In genomic region chr14:103141117-103141796, GRCh38 we compare ENCODE assay signal across 8 cellular contexts. TPM values are rescaled to one million over a fixed set of nuclear protein-coding genes. Genes with fewer than 3 reads are reported as not detected.
DNase-seq lines count a peak whose midpoint lies in the region; ATAC-seq and TF ChIP-seq lines count a peak whose summit lies in the region.

No MANE protein-coding gene starts in this region.

- H3K27me3 ChIP-seq in naive thymus-derived CD4-positive, alpha-beta T cell (ENCODE audit: control insufficient read depth in 2 of 2, insufficient read depth in 2 of 2, low read length in 2 of 2), result no peaks in the 10 kb centered on the region
- H3K27me3 ChIP-seq in CD4-positive, alpha-beta T cell (ENCODE audit: control insufficient read depth, insufficient read depth, low read length), result peaks cover 23% of the 10 kb centered on the region

- in situ Hi-C loops in T47D (cut with HindIII; ENCODE audit: low pct_unique_long_range_greater_than_20kb, low sequenced_read_pairs), result no loop called here

- no peak overlapping the region for H3K27ac Mint-ChIP-seq in activated naive CD4-positive, alpha-beta T cell treated with anti-CD3 and anti-CD28 coated beads for 36 hours
- H3K27ac Mint-ChIP-seq in naive thymus-derived CD4-positive, alpha-beta T cell, result no peak overlapping the region
- no peak overlapping the region for H3K27ac Mint-ChIP-seq in CD4-positive, alpha-beta T cell

- no peaks in the 10 kb centered on the region for H3K4me1 ChIP-seq in naive thymus-derived CD4-positive, alpha-beta T cell (ENCODE audit: control insufficient read depth in 2 of 2, insufficient read depth in 2 of 2, low read length in 2 of 2)

- POLR2A ChIA-PET in naive thymus-derived CD4-positive, alpha-beta T cell (lab: Charles Lee), result no interaction called here
- POLR2A ChIA-PET in CD4-positive, alpha-beta T cell (lab: Charles Lee), result no interaction called here

- H3K4me3 ChIP-seq in naive thymus-derived CD4-positive, alpha-beta T cell (ENCODE audit: low read length), result no peak overlapping the region

- no peak for TF ChIP-seq CTCF in CD4-positive, alpha-beta T cell (IDR thresholded peaks at IDR 0.05)

- no peak overlapping the region for H3K4me3 Mint-ChIP-seq in activated naive CD4-positive, alpha-beta T cell treated with anti-CD3 and anti-CD28 coated beads for 36 hours
- H3K4me3 Mint-ChIP-seq in naive thymus-derived CD4-positive, alpha-beta T cell, result peak overlapping the region in 2 of 10 donors; percentile 7 to 23
- no peak overlapping the region for H3K4me3 Mint-ChIP-seq in CD4-positive, alpha-beta T cell

- H3K4me1 Mint-ChIP-seq in activated naive CD4-positive, alpha-beta T cell treated with anti-CD3 and anti-CD28 coated beads for 36 hours (ENCODE audit: low read depth), result peaks cover 3% of the 10 kb centered on the region
- H3K4me1 Mint-ChIP-seq in naive thymus-derived CD4-positive, alpha-beta T cell, result peaks cover 0 to 10% (median 6%) of the 10 kb centered on the region in 7 donors
- H3K4me1 Mint-ChIP-seq in CD4-positive, alpha-beta T cell (ENCODE audit: low read depth), result no peaks in the 10 kb centered on the region

- no peak overlapping the region for H3K27ac ChIP-seq in naive thymus-derived CD4-positive, alpha-beta T cell (ENCODE audit: low read depth, low read length)
- H3K27ac ChIP-seq in CD4-positive, alpha-beta T cell (ENCODE audit: low read depth, low read length), result no peak overlapping the region

- peak; percentile 73 for DNase-seq in activated naive CD4-positive, alpha-beta T cell treated with anti-CD3 and anti-CD28 coated beads for 36 hours
- DNase-seq in activated naive CD4-positive, alpha-beta T cell treated with Interleukin-2 at 50 U/mL for 16 hours, result no peak
- DNase-seq in NCI-H345 (lab: John Stamatoyannopoulos, UW) (peak; percentile 79), T47D (ENCODE audit: low read depth in 1 of 2, low spot score in 1 of 2) (peak; percentile 88 to 89)
- peak in 1 of 9 donors; percentile 8 for DNase-seq in naive thymus-derived CD4-positive, alpha-beta T cell
- DNase-seq in CD4-positive, alpha-beta T cell, result no peak

- no peaks in the 10 kb centered on the region for H3K9me3 Mint-ChIP-seq in activated naive CD4-positive, alpha-beta T cell treated with anti-CD3 and anti-CD28 coated beads for 36 hours
- H3K9me3 Mint-ChIP-seq in naive thymus-derived CD4-positive, alpha-beta T cell, result no peaks in the 10 kb centered on the region
- no peaks in the 10 kb centered on the region for H3K9me3 Mint-ChIP-seq in CD4-positive, alpha-beta T cell

- H3K9me3 ChIP-seq in naive thymus-derived CD4-positive, alpha-beta T cell (ENCODE audit: control insufficient read depth in 2 of 3, low read length in 3 of 3), result no peaks in the 10 kb centered on the region
- no peaks in the 10 kb centered on the region for H3K9me3 ChIP-seq in CD4-positive, alpha-beta T cell (ENCODE audit: control insufficient read depth, low read length)

- no peaks in the 10 kb centered on the region for H3K36me3 Mint-ChIP-seq in activated naive CD4-positive, alpha-beta T cell treated with anti-CD3 and anti-CD28 coated beads for 36 hours (ENCODE audit: low read depth)
- no peaks in the 10 kb centered on the region for H3K36me3 Mint-ChIP-seq in naive thymus-derived CD4-positive, alpha-beta T cell
- no peaks in the 10 kb centered on the region for H3K36me3 Mint-ChIP-seq in CD4-positive, alpha-beta T cell (ENCODE audit: low read depth)

- H3K36me3 ChIP-seq in naive thymus-derived CD4-positive, alpha-beta T cell (ENCODE audit: control insufficient read depth in 2 of 3, insufficient read depth in 3 of 3, low read length in 3 of 3), result no peaks in the 10 kb centered on the region

- CTCF ChIA-PET in activated naive CD4-positive, alpha-beta T cell treated with anti-CD3 and anti-CD28 coated beads for 36 hours (lab: Charles Lee), result interaction anchor here (0.9 to 1.7 kb wide), 3 partner anchors 37 to 43 kb away, joined by 3 to 12 read pairs (median 7); no protein-coding TSS in a partner anchor
- CTCF ChIA-PET in naive thymus-derived CD4-positive, alpha-beta T cell (lab: Charles Lee), result no interaction called here
- CTCF ChIA-PET in CD4-positive, alpha-beta T cell (lab: Charles Lee), result no interaction called here

- ATAC-seq in HG02763 (IDR thresholded peaks at IDR 0.05; ENCODE audit: unreplicated experiment) (peak; percentile 18), GM18909 (IDR thresholded peaks at IDR 0.05; ENCODE audit: poor library complexity, unreplicated experiment) (no peak)
- peak; percentile 47 for ATAC-seq in naive thymus-derived CD4-positive, alpha-beta T cell
- no peak for ATAC-seq in CD4-positive, alpha-beta T cell (ENCODE audit: poor library complexity)

- intact Hi-C loops in activated naive CD4-positive, alpha-beta T cell treated with anti-CD3 and anti-CD28 coated beads for 36 hours (cut with micrococcal nuclease), result loop anchor here (1.0 to 2.0 kb wide), 2 partner anchors 36 to 62 kb away; no protein-coding TSS in a partner anchor
- intact Hi-C loops in naive thymus-derived CD4-positive, alpha-beta T cell (cut with micrococcal nuclease), result loop anchor here in 1 of 2 donors (1.0 kb wide), 1 partner anchor 36 kb away; no protein-coding TSS in a partner anchor
- intact Hi-C loops in CD4-positive, alpha-beta T cell (cut with DNase I, micrococcal nuclease), result no loop called here

- H3K27me3 Mint-ChIP-seq in activated naive CD4-positive, alpha-beta T cell treated with anti-CD3 and anti-CD28 coated beads for 36 hours (ENCODE audit: low read depth), result peaks cover 35% of the 10 kb centered on the region
- peaks cover 31 to 55% (median 48%) of the 10 kb centered on the region in 5 donors for H3K27me3 Mint-ChIP-seq in naive thymus-derived CD4-positive, alpha-beta T cell
- H3K27me3 Mint-ChIP-seq in CD4-positive, alpha-beta T cell, result peaks cover 47% of the 10 kb centered on the region

RNA-seq across cellular contexts. Expression of gene TNFAIP2, which starts 18.0 kb away (rescaled TPM):
- total RNA-seq in activated naive CD4-positive, alpha-beta T cell treated with anti-CD3 and anti-CD28 coated beads for 36 hours, result under 1 TPM; 0.12 to 0.60 TPM
- total RNA-seq in naive thymus-derived CD4-positive, alpha-beta T cell, result 100 to 1,000 TPM in 1 of 5 experiments, 10 to 100 TPM in 1, 1 to 10 TPM in 3; 1.1 to 309 (median 5.5) TPM
- polyA plus RNA-seq in naive thymus-derived CD4-positive, alpha-beta T cell, result not detected
- 1 to 10 TPM; 4.4 to 6.1 TPM for total RNA-seq in CD4-positive, alpha-beta T cell

RNA-seq across cellular contexts. Expression of gene EXOC3L4, which starts 46.7 kb away (rescaled TPM):
- not detected for total RNA-seq in activated naive CD4-positive, alpha-beta T cell treated with anti-CD3 and anti-CD28 coated beads for 36 hours
- total RNA-seq in naive thymus-derived CD4-positive, alpha-beta T cell, result not detected
- not detected for polyA plus RNA-seq in naive thymus-derived CD4-positive, alpha-beta T cell
- not detected for total RNA-seq in CD4-positive, alpha-beta T cell

RNA-seq across cellular contexts. Expression of gene LBHD2, which starts 57.2 kb away (rescaled TPM):
- total RNA-seq in activated naive CD4-positive, alpha-beta T cell treated with anti-CD3 and anti-CD28 coated beads for 36 hours, result not detected
- total RNA-seq in naive thymus-derived CD4-positive, alpha-beta T cell, result not detected
- not detected for polyA plus RNA-seq in naive thymus-derived CD4-positive, alpha-beta T cell
- total RNA-seq in CD4-positive, alpha-beta T cell, result not detected

Comparison
In these comparisons a context has a peak if more than half of its experiments do, and no peak if none do; other contexts are left out.
1. DNase-seq: peak in activated naive CD4-positive, alpha-beta T cell treated with anti-CD3 and anti-CD28 coated beads for 36 hours (single experiment), NCI-H345 (single experiment) and T47D (2 of 2); none in activated naive CD4-positive, alpha-beta T cell treated with Interleukin-2 at 50 U/mL for 16 hours (single experiment) and CD4-positive, alpha-beta T cell (0 of 10).
2. ATAC-seq: peak in HG02763 (single experiment) and naive thymus-derived CD4-positive, alpha-beta T cell (single experiment); none in GM18909 (single experiment) and CD4-positive, alpha-beta T cell (single experiment).